Comparison of ENCODE assay signal across 19 cellular contexts in genomic region chr4:103443324-103443723, GRCh38.
DNase-seq lines count a peak whose midpoint lies in the region; ATAC-seq and TF ChIP-seq lines count a peak whose summit lies in the region.
"Had no signal": no experiment of that assay in that cellular context is flagged by ENCODE, and none has a peak within 500 bp of the region (broad histone marks: within the 10 kb centered on the region; RNA-seq: fewer than 3 reads in every experiment).

No MANE protein-coding gene starts in this region.

- DNase-seq in AG10803 (ENCODE audit: low read depth) (peak; percentile 2), HFFc6 (peak; percentile 43), SK-MEL-5 (ENCODE audit: low read depth, low spot score) (peak; percentile 1), glomerular visceral epithelial cell (ENCODE audit: extremely low spot score) (peak; percentile 11), LoVo (ENCODE audit: low spot score) (no peak)
- DNase-seq in stimulated activated naive CD8-positive, alpha-beta T cell treated with anti-CD3 and anti-CD28 coated beads, Interleukin-15, Interleukin-2, amounts not matched to agents 100 U/mL and 50 U/mL, for 24 hours, result no peak
- no peak for DNase-seq in stimulated activated CD4-positive, alpha-beta T cell treated with anti-CD3 and anti-CD28 coated beads, Interleukin-4, amount 100 ng/mL, for 1 hour
- DNase-seq: activated B cell treated with CpG ODN at 0.5 μM for 24 hours; cerebellar nuclear complex; H7; natural killer cell; NCI-H2081; RPMI8226; stimulated activated naive CD8-positive, alpha-beta T cell treated with anti-CD3 and anti-CD28 coated beads, Interleukin-15, amount 100 ng/mL, for 72 hours had no signal

- in situ Hi-C loops in SK-MEL-5 (cut with HindIII; ENCODE audit: low pct_unique_long_range_greater_than_20kb, low sequenced_read_pairs), result no loop called here

- H3K36me3 Mint-ChIP-seq in HFFc6 (ENCODE audit: low read depth), result no peaks in the 10 kb centered on the region
- H3K36me3 Mint-ChIP-seq: natural killer cell had no signal

- no peaks in the 10 kb centered on the region for H3K4me1 Mint-ChIP-seq in HFFc6 (ENCODE audit: low read depth)
- H3K4me1 Mint-ChIP-seq: activated B cell treated with CpG ODN at 0.5 μM for 24 hours; activated T-helper 17 cell treated with anti-CD3 and anti-CD28 coated beads, Interleukin-2, amount 50 U/mL, for 72 hours; natural killer cell; stimulated activated naive CD8-positive, alpha-beta T cell treated with anti-CD3 and anti-CD28 coated beads, Interleukin-15, amount 100 ng/mL, for 72 hours had no signal

- no peak for ATAC-seq in stimulated activated naive CD8-positive, alpha-beta T cell treated with anti-CD3 and anti-CD28 coated beads, Interleukin-15, Interleukin-2, amounts not matched to agents 100 U/mL and 50 U/mL, for 24 hours
- no peak for ATAC-seq in GM21390 (IDR thresholded peaks at IDR 0.05; ENCODE audit: unreplicated experiment)
- ATAC-seq: activated T-helper 17 cell treated with anti-CD3 and anti-CD28 coated beads, Interleukin-2, amount 50 U/mL, for 72 hours; GM12878; natural killer cell; stimulated activated naive CD8-positive, alpha-beta T cell treated with anti-CD3 and anti-CD28 coated beads, Interleukin-15, amount 100 ng/mL, for 72 hours had no signal

- H3K4me3 Mint-ChIP-seq in HFFc6, result no peak overlapping the region
- H3K4me3 Mint-ChIP-seq: activated B cell treated with CpG ODN at 0.5 μM for 24 hours; activated T-helper 17 cell treated with anti-CD3 and anti-CD28 coated beads, Interleukin-2, amount 50 U/mL, for 72 hours; natural killer cell; stimulated activated naive CD8-positive, alpha-beta T cell treated with anti-CD3 and anti-CD28 coated beads, Interleukin-15, amount 100 ng/mL, for 72 hours had no signal

- no peaks in the 10 kb centered on the region for H3K27me3 Mint-ChIP-seq in HFFc6 (ENCODE audit: insufficient read depth)
- H3K27me3 Mint-ChIP-seq: activated B cell treated with CpG ODN at 0.5 μM for 24 hours; activated T-helper 17 cell treated with anti-CD3 and anti-CD28 coated beads, Interleukin-2, amount 50 U/mL, for 72 hours; progenitor cell of endocrine pancreas; stimulated activated naive CD8-positive, alpha-beta T cell treated with anti-CD3 and anti-CD28 coated beads, Interleukin-15, amount 100 ng/mL, for 72 hours had no signal

- no peak overlapping the region for H3K27ac Mint-ChIP-seq in HFFc6
- H3K27ac Mint-ChIP-seq: activated B cell treated with CpG ODN at 0.5 μM for 24 hours; activated T-helper 17 cell treated with anti-CD3 and anti-CD28 coated beads, Interleukin-2, amount 50 U/mL, for 72 hours; natural killer cell; progenitor cell of endocrine pancreas; stimulated activated naive CD8-positive, alpha-beta T cell treated with anti-CD3 and anti-CD28 coated beads, Interleukin-15, amount 100 ng/mL, for 72 hours had no signal

- H3K9me3 Mint-ChIP-seq in HFFc6, result no peaks in the 10 kb centered on the region
- H3K9me3 Mint-ChIP-seq: activated B cell treated with CpG ODN at 0.5 μM for 24 hours; activated T-helper 17 cell treated with anti-CD3 and anti-CD28 coated beads, Interleukin-2, amount 50 U/mL, for 72 hours; stimulated activated naive CD8-positive, alpha-beta T cell treated with anti-CD3 and anti-CD28 coated beads, Interleukin-15, amount 100 ng/mL, for 72 hours had no signal

- TF ChIP-seq CTCF in AG10803 (conservative IDR thresholded peaks at IDR 0.05; ENCODE audit: low read length), result no peak
- TF ChIP-seq CTCF in HFFc6 (IDR thresholded peaks at IDR 0.05), result no peak

- no peak overlapping the region for H3K4me3 ChIP-seq in AG10803 (ENCODE audit: low read length)
- H3K4me3 ChIP-seq: GM12878, lung had no signal

Comparison
In these comparisons a context has a peak if more than half of its experiments do, and no peak if none do; other contexts are left out.
1. DNase-seq: peak in AG10803 (single experiment), HFFc6 (single experiment), SK-MEL-5 (single experiment) and glomerular visceral epithelial cell (single experiment); none in stimulated activated naive CD8-positive, alpha-beta T cell treated with anti-CD3 and anti-CD28 coated beads, Interleukin-15, Interleukin-2, amounts not matched to agents 100 U/mL and 50 U/mL, for 24 hours (single experiment), LoVo (single experiment) and stimulated activated CD4-positive, alpha-beta T cell treated with anti-CD3 and anti-CD28 coated beads, Interleukin-4, amount 100 ng/mL, for 1 hour (single experiment).